9 cellular contexts compared by ENCODE assay signal in genomic region chr17:7439462-7440112, GRCh38. TPM values are rescaled to one million over a fixed set of nuclear protein-coding genes. Genes with fewer than 3 reads are reported as not detected.
A peak's percentile ranks its signal among the peaks of the same experiment; 100 is the strongest.
DNase-seq lines count a peak whose midpoint lies in the region; ATAC-seq and TF ChIP-seq lines count a peak whose summit lies in the region.
"Had no signal": no experiment of that assay in that cellular context is flagged by ENCODE, and none has a peak within 500 bp of the region (broad histone marks: within the 10 kb centered on the region; RNA-seq: fewer than 3 reads in every experiment).

Gene FGF11, plus strand, starts transcription at chr17:7439512. Its CDS starts 109 bp downstream, at chr17:7439621.

- DNase-seq in CD8-positive, alpha-beta memory T cell, result no peak
- DNase-seq in RPMI8226 (peak; percentile 6), esophagus squamous epithelium (lab: John Stamatoyannopoulos, UW) (no peak), osteocyte (ENCODE audit: extremely low spot score, unreplicated experiment) (no peak), NCI-H1092 (lab: John Stamatoyannopoulos, UW) (no peak), NCI-H128 (lab: John Stamatoyannopoulos, UW; ENCODE audit: unreplicated experiment) (no peak)

- H3K27me3 ChIP-seq in CD8-positive, alpha-beta memory T cell (ENCODE audit: insufficient read depth, low read length, poor library complexity, severe bottlenecking), result peaks cover 43% of the 10 kb centered on the region
- peaks cover 0 to 59% (median 5%) of the 10 kb centered on the region in 4 donors for H3K27me3 ChIP-seq in esophagus squamous epithelium

- WGBS in esophagus squamous epithelium, 2 donors, result 2 to 3% methylated on average over 7 to 10 of the region's 50 CpGs

- intact Hi-C loops in esophagus squamous epithelium (cut with DNase I), result loop anchor here (5.0 kb wide), 2 partner anchors 38 to 82 kb away; partner anchors contain the start of genes TMEM95 and ZBTB4

- no peak for TF ChIP-seq CTCF in esophagus squamous epithelium (IDR thresholded peaks at IDR 0.05)
- no peak for TF ChIP-seq CTCF in osteocyte (IDR thresholded peaks at IDR 0.05)

- H3K4me1 Mint-ChIP-seq in CD8-positive, alpha-beta memory T cell, result peaks cover 33 to 56% (median 47%) of the 10 kb centered on the region in 3 donors
- peaks cover 46% of the 10 kb centered on the region for H3K4me1 Mint-ChIP-seq in osteocyte (ENCODE audit: unreplicated experiment)

- no peak for TF ChIP-seq POLR2A in esophagus squamous epithelium (IDR thresholded peaks at IDR 0.05)

- ATAC-seq in GM21786 (IDR thresholded peaks at IDR 0.05; ENCODE audit: unreplicated experiment) (no peak), GM19351 (IDR thresholded peaks at IDR 0.05; ENCODE audit: unreplicated experiment) (no peak)
- ATAC-seq: HCT116 had no signal

- H3K27me3 Mint-ChIP-seq in CD8-positive, alpha-beta memory T cell, result peaks cover 41 to 49% of the 10 kb centered on the region in 2 donors
- peaks cover 36% of the 10 kb centered on the region for H3K27me3 Mint-ChIP-seq in osteocyte (ENCODE audit: unreplicated experiment)

- H3K4me3 ChIP-seq in CD8-positive, alpha-beta memory T cell (ENCODE audit: low read length), result peak within 1 kb of the TSS; percentile 41
- H3K4me3 ChIP-seq in esophagus squamous epithelium, result peak within 1 kb of the TSS; percentile 38 to 80 (median 60)

- peak within 1 kb of the TSS; percentile 39 to 71 (median 56) for H3K27ac Mint-ChIP-seq in CD8-positive, alpha-beta memory T cell
- no peak within 1 kb of the TSS for H3K27ac Mint-ChIP-seq in osteocyte (ENCODE audit: unreplicated experiment)

- H3K36me3 ChIP-seq in CD8-positive, alpha-beta memory T cell (ENCODE audit: insufficient read depth, low read length), result no peaks in the 10 kb centered on the region
- H3K36me3 ChIP-seq in esophagus squamous epithelium, result no peaks in the 10 kb centered on the region

- no peaks in the 10 kb centered on the region for H3K9me3 ChIP-seq in CD8-positive, alpha-beta memory T cell (ENCODE audit: low read length)
- H3K9me3 ChIP-seq in esophagus squamous epithelium, result no peaks in the 10 kb centered on the region

- POLR2A ChIA-PET in CD8-positive, alpha-beta memory T cell (lab: Charles Lee), result interaction anchor here (1.1 to 2.2 kb wide), 5 partner anchors 15 to 121 kb away, joined by 3 to 11 read pairs (median 3); partner anchors contain the start of gene ZBTB4

- H3K36me3 Mint-ChIP-seq in CD8-positive, alpha-beta memory T cell, result peaks cover 4 to 10% (median 7%) of the 10 kb centered on the region in 3 donors
- peaks cover 2% of the 10 kb centered on the region for H3K36me3 Mint-ChIP-seq in osteocyte (ENCODE audit: unreplicated experiment)

- H3K27ac ChIP-seq in CD8-positive, alpha-beta memory T cell (ENCODE audit: low read depth, low read length), result no peak within 1 kb of the TSS
- peak within 1 kb of the TSS; percentile 92 to 94 (median 94) for H3K27ac ChIP-seq in esophagus squamous epithelium

- H3K9me3 Mint-ChIP-seq in CD8-positive, alpha-beta memory T cell, result no peaks in the 10 kb centered on the region
- no peaks in the 10 kb centered on the region for H3K9me3 Mint-ChIP-seq in osteocyte (ENCODE audit: unreplicated experiment)

- CTCF ChIA-PET in CD8-positive, alpha-beta memory T cell (lab: Charles Lee), result interaction anchor here (1.0 to 5.1 kb wide), 3 partner anchors 40 to 84 kb away, joined by 3 to 78 read pairs (median 3); partner anchors contain the start of genes TMEM95 and ZBTB4

- peaks cover 50% of the 10 kb centered on the region for H3K4me1 ChIP-seq in CD8-positive, alpha-beta memory T cell (ENCODE audit: insufficient read depth, low read length)
- H3K4me1 ChIP-seq in esophagus squamous epithelium, result peaks cover 53 to 80% (median 65%) of the 10 kb centered on the region in 3 donors

- H3K4me3 Mint-ChIP-seq in CD8-positive, alpha-beta memory T cell, result peak within 1 kb of the TSS; percentile 52 to 81 (median 73)
- H3K4me3 Mint-ChIP-seq in osteocyte (ENCODE audit: unreplicated experiment), result peak within 1 kb of the TSS; percentile 79

RNA-seq across cellular contexts. Expression of gene FGF11, which starts in this region (rescaled TPM):
- total RNA-seq in CD8-positive, alpha-beta memory T cell, result 1 to 10 TPM in 1 of 2 experiments, under 1 TPM in 1; 0.85 to 1.1 TPM
- 0.12 TPM for polyA plus RNA-seq in CD8-positive, alpha-beta memory T cell
- 10 to 100 TPM in 1 of 4 donors, 1 to 10 TPM in 3; 2.7 to 18.1 (median 6.1) TPM for total RNA-seq in esophagus squamous epithelium
- 1.3 and 1.5 TPM in 2 replicates for total RNA-seq in osteocyte
